In the genomic region with DNA sequence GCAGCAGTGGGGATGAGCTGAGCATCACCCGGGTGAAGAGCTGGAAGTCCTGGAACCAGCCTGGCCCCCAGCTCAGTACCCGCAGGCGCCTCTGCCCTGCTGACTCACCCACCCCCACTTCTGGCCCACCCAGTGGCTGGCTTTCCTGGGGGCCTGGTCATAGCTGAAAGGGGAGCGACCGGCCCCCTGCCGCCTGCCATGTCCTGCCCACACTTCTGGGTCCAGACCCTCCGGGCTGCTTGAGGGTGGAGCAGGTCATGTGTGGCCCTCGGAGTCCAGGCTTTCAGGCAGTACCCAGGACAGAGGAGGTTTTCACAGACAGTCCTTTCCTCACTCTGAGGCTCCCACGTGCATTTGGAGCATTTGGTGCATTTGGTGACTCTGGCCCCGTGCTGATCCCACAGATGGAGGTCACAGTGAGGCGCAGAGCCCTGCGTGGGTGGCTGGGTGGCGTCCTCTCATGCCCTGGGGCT, we compare ENCODE assay signal across 2 cellular contexts.
TF ChIP-seq lines count a peak whose summit lies in the region.

No MANE protein-coding gene starts in this region.

TF ChIP-seq in A549, 52 proteins besides CTCF, POLR2A, EP300 and RAD21 (continued from another document):
- TF ChIP-seq, protein P1, sequence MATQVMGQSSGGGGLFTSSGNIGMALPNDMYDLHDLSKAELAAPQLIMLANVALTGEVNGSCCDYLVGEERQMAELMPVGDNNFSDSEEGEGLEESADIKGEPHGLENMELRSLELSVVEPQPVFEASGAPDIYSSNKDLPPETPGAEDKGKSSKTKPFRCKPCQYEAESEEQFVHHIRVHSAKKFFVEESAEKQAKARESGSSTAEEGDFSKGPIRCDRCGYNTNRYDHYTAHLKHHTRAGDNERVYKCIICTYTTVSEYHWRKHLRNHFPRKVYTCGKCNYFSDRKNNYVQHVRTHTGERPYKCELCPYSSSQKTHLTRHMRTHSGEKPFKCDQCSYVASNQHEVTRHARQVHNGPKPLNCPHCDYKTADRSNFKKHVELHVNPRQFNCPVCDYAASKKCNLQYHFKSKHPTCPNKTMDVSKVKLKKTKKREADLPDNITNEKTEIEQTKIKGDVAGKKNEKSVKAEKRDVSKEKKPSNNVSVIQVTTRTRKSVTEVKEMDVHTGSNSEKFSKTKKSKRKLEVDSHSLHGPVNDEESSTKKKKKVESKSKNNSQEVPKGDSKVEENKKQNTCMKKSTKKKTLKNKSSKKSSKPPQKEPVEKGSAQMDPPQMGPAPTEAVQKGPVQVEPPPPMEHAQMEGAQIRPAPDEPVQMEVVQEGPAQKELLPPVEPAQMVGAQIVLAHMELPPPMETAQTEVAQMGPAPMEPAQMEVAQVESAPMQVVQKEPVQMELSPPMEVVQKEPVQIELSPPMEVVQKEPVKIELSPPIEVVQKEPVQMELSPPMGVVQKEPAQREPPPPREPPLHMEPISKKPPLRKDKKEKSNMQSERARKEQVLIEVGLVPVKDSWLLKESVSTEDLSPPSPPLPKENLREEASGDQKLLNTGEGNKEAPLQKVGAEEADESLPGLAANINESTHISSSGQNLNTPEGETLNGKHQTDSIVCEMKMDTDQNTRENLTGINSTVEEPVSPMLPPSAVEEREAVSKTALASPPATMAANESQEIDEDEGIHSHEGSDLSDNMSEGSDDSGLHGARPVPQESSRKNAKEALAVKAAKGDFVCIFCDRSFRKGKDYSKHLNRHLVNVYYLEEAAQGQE (IDR thresholded peaks at IDR 0.05): no peak
- TF ChIP-seq NPAS2 (CRISPR knock-in tag; IDR thresholded peaks at IDR 0.05; ENCODE audit: borderline replicate concordance) (no peak), POLR2AphosphoS2 (conservative IDR thresholded peaks at IDR 0.05; ENCODE audit: low read length) (no peak), KDM5A (IDR thresholded peaks at IDR 0.05) (no peak), CHD4 (IDR thresholded peaks at IDR 0.05; ENCODE audit: borderline replicate concordance) (no peak), FOSB (CRISPR knock-in tag; IDR thresholded peaks at IDR 0.05) (no peak), HOXB13 (CRISPR knock-in tag; IDR thresholded peaks at IDR 0.05; ENCODE audit: low read depth) (no peak), RARB (CRISPR knock-in tag; IDR thresholded peaks at IDR 0.05) (no peak), MAZ (IDR thresholded peaks at IDR 0.05; ENCODE audit: borderline replicate concordance, low read depth, low read length) (no peak), TP53 (CRISPR knock-in tag; IDR thresholded peaks at IDR 0.05) (no peak), RNF2 (IDR thresholded peaks at IDR 0.05; ENCODE audit: borderline replicate concordance, low read depth) (no peak), FOXS1 (CRISPR knock-in tag; IDR thresholded peaks at IDR 0.05) (no peak), GATA3 (IDR thresholded peaks at IDR 0.05; ENCODE audit: borderline replicate concordance) (no peak), BHLHE40 (IDR thresholded peaks at IDR 0.05; ENCODE audit: low read depth, low read length) (no peak)
- TF ChIP-seq, protein P2, sequence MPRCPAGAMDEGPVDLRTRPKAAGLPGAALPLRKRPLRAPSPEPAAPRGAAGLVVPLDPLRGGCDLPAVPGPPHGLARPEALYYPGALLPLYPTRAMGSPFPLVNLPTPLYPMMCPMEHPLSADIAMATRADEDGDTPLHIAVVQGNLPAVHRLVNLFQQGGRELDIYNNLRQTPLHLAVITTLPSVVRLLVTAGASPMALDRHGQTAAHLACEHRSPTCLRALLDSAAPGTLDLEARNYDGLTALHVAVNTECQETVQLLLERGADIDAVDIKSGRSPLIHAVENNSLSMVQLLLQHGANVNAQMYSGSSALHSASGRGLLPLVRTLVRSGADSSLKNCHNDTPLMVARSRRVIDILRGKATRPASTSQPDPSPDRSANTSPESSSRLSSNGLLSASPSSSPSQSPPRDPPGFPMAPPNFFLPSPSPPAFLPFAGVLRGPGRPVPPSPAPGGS (IDR thresholded peaks at IDR 0.05): no peak

TF ChIP-seq in HEK293, 187 proteins besides CTCF, POLR2A, EP300 and RAD21 (continued from another document):
- TF ChIP-seq ZSCAN5A (tag by site-specific recombination; IDR thresholded peaks at IDR 0.05) (no peak), ZNF335 (tag by site-specific recombination; conservative IDR thresholded peaks at IDR 0.05) (peak; percentile 69), GLIS2 (tag by site-specific recombination; IDR thresholded peaks at IDR 0.05) (peak; percentile 43), ZNF513 (tag by site-specific recombination; IDR thresholded peaks at IDR 0.05) (no peak), ZNF501 (tag by site-specific recombination; IDR thresholded peaks at IDR 0.05) (no peak), ZSCAN23 (tag by site-specific recombination; IDR thresholded peaks at IDR 0.05) (no peak), KLF16 (tag by site-specific recombination; IDR thresholded peaks at IDR 0.05) (no peak), PRDM1 (tag by site-specific recombination; IDR thresholded peaks at IDR 0.05) (no peak), ZNF302 (tag by site-specific recombination; IDR thresholded peaks at IDR 0.05; ENCODE audit: low read depth) (no peak)
TF ChIP-seq in HEK293: peak in this region for 5.
